1 cellular context compared by ENCODE assay signal in genomic region chr12:111409403-111410228, GRCh38.
A peak's percentile ranks its signal among the peaks of the same experiment; 100 is the strongest.
TF ChIP-seq lines count a peak whose summit lies in the region.

No MANE protein-coding gene starts in this region.

TF ChIP-seq in K562, 482 proteins besides CTCF, POLR2A, EP300 and RAD21 (continued from another document and continues in another):
- TF ChIP-seq ZNF592 (IDR thresholded peaks at IDR 0.05): peak; percentile 55; the same call in 1 of the 2 replicates
- TF ChIP-seq REST (CRISPR knock-in tag; IDR thresholded peaks at IDR 0.05; ENCODE audit: low read depth): no peak
- TF ChIP-seq NFE2L1 (tag; IDR thresholded peaks at IDR 0.05; ENCODE audit: borderline replicate concordance, low read depth): no peak
- peak; percentile 33; the same call in 1 of the 2 replicates for TF ChIP-seq TAL1 (IDR thresholded peaks at IDR 0.05)
- TF ChIP-seq ZBTB17 (CRISPR knock-in tag; IDR thresholded peaks at IDR 0.05): 0 out of 2 replicates have a peak, but pooled peaks have one; percentile 28
- TF ChIP-seq PBX2 (CRISPR knock-in tag; IDR thresholded peaks at IDR 0.05; ENCODE audit: low read depth): no peak
- TF ChIP-seq PBX2 (tag; conservative IDR thresholded peaks at IDR 0.05; ENCODE audit: low read depth): peak; percentile 30; the same call in 1 of the 2 replicates
- TF ChIP-seq ZZZ3 (IDR thresholded peaks at IDR 0.05): no peak
- no peak for TF ChIP-seq ZFP36 (IDR thresholded peaks at IDR 0.05; ENCODE audit: low read depth, low read length, partially characterized antibody)
- TF ChIP-seq KLF16 (IDR thresholded peaks at IDR 0.05): peak; percentile 58; the same call in 1 of the 2 replicates
- TF ChIP-seq RB1 (IDR thresholded peaks at IDR 0.05; ENCODE audit: low read depth): 0 out of 2 replicates have a peak, but pooled peaks have one; percentile 28
- 0 out of 2 replicates have a peak, but pooled peaks have one; percentile 11 for TF ChIP-seq MTA1 (IDR thresholded peaks at IDR 0.05; ENCODE audit: borderline replicate concordance)
- peak; percentile 90 for TF ChIP-seq VEZF1 (CRISPR knock-in tag; IDR thresholded peaks at IDR 0.05)
- TF ChIP-seq KLF6 (CRISPR knock-in tag; IDR thresholded peaks at IDR 0.05; ENCODE audit: borderline replicate concordance): no peak
- TF ChIP-seq CBFA2T3 (IDR thresholded peaks at IDR 0.05): peak; percentile 86
- no peak for TF ChIP-seq CREB3 (tag; conservative IDR thresholded peaks at IDR 0.05; ENCODE audit: low read depth)
- no peak for TF ChIP-seq ZNF146 (CRISPR knock-in tag; IDR thresholded peaks at IDR 0.05; ENCODE audit: unreplicated experiment)
- TF ChIP-seq ARID1B (IDR thresholded peaks at IDR 0.05): peak; percentile 81
- no peak for TF ChIP-seq ZKSCAN3 (CRISPR knock-in tag; IDR thresholded peaks at IDR 0.05)
- TF ChIP-seq TEAD1 (CRISPR knock-in tag; IDR thresholded peaks at IDR 0.05): 0 out of 4 replicates have a peak, but pooled peaks of 1 of the 2 experiments have one; percentile 5
- no peak for TF ChIP-seq PTTG1 (tag; IDR thresholded peaks at IDR 0.05; ENCODE audit: low read depth)
- TF ChIP-seq FOXA1 (IDR thresholded peaks at IDR 0.05; ENCODE audit: borderline replicate concordance): no peak
- no peak for TF ChIP-seq OTX1 (CRISPR knock-in tag; IDR thresholded peaks at IDR 0.05)
- no peak for TF ChIP-seq PRMT5 (CRISPR knock-in tag; IDR thresholded peaks at IDR 0.05)
- TF ChIP-seq MNT (conservative IDR thresholded peaks at IDR 0.05): peak; percentile 64 to 84; a peak in 3 of 4 replicates
- no peak for TF ChIP-seq POLR3G (IDR thresholded peaks at IDR 0.05; ENCODE audit: extremely low read depth, insufficient read length, insufficient replicate concordance)
- no peak for TF ChIP-seq ZNF184 (CRISPR knock-in tag; IDR thresholded peaks at IDR 0.05)
- no peak for TF ChIP-seq EWSR1 (IDR thresholded peaks at IDR 0.05; ENCODE audit: borderline replicate concordance, low read depth, partially characterized antibody)
- TF ChIP-seq ATF3 (IDR thresholded peaks at IDR 0.05): no peak; the same call in 1 of the 2 replicates
- no peak for TF ChIP-seq ATF3 (CRISPR knock-in tag; conservative IDR thresholded peaks at IDR 0.05)
- TF ChIP-seq ZNF354B (CRISPR knock-in tag; IDR thresholded peaks at IDR 0.05): no peak
- TF ChIP-seq SIN3A (IDR thresholded peaks at IDR 0.05; ENCODE audit: borderline replicate concordance in 2 of 2, control insufficient read depth in 1 of 2, low read depth in 2 of 2, low read length in 2 of 2): peak in 1 of 2 experiments; percentile 6; a peak in 1 of 4 replicates
- no peak for TF ChIP-seq STAT6 (CRISPR knock-in tag; IDR thresholded peaks at IDR 0.05)
- no peak for TF ChIP-seq SMC3 (conservative IDR thresholded peaks at IDR 0.05; ENCODE audit: insufficient read depth, low read depth, low read length)
- 0 out of 2 replicates have a peak, but pooled peaks have one; percentile 52 for TF ChIP-seq ZNF76 (CRISPR knock-in tag; IDR thresholded peaks at IDR 0.05; ENCODE audit: borderline replicate concordance)
- no peak for TF ChIP-seq COPS2 (conservative IDR thresholded peaks at IDR 0.05)
- TF ChIP-seq NFIC (IDR thresholded peaks at IDR 0.05): peak; percentile 11; the same call in 1 of the 2 replicates
- TF ChIP-seq ZNF764 (CRISPR knock-in tag; IDR thresholded peaks at IDR 0.05; ENCODE audit: low read depth): no peak
